In the genomic region with DNA sequence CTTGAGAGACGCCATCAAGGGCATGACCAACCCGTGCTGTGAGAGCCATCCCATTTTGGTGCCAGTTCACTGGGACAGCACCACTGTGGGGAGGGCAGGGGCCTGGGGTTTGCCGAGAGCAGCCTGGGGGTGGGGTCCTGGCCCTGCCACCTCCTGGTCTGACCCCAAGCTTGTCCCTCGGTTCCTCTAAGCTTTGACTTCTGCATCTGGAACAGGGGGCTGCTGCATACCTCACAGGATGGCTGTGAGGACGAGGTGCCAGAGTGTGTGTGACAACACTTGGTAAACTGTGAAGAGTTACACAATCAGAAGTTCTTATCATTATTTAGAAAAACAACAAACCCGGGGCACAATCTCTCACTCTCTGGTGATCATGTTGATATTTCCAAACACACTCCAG, we compare ENCODE assay signal across 16 cellular contexts.
DNase-seq lines count a peak whose midpoint lies in the region; ATAC-seq and TF ChIP-seq lines count a peak whose summit lies in the region.
"Had no signal": no experiment of that assay in that cellular context is flagged by ENCODE, and none has a peak within 500 bp of the region (broad histone marks: within the 10 kb centered on the region; RNA-seq: fewer than 3 reads in every experiment).

No MANE protein-coding gene starts in this region.

- H3K4me3 Mint-ChIP-seq in natural killer cell treated with Interleukin-12 subunit alpha and Interleukin-12 subunit beta and Interleukin-15 and Interleukin-18, amount 100 ng/mL, for 72 hours: no peak overlapping the region
- H3K4me3 Mint-ChIP-seq: CD4-positive, alpha-beta memory T cell; HFFc6 had no signal

- no peak overlapping the region for H2BK15ac ChIP-seq in mesendoderm (replicated peaks; ENCODE audit: low read depth)

- no CpG with 5 or more reads among the region's 6 CpGs for WGBS in mesendoderm (ENCODE audit: extremely low coverage, insufficient coverage, low lambda C conversion rate)
- 17 to 42% (median 37%) methylated on average over 3 to 6 of the region's 6 CpGs for WGBS in spleen, 5 donors

- no peak overlapping the region for H4K5ac ChIP-seq in mesendoderm (ENCODE audit: low read length)

- H3K27me3 ChIP-seq in mesendoderm (ENCODE audit: insufficient read depth, low read length, poor library complexity): no peaks in the 10 kb centered on the region
- H3K27me3 ChIP-seq in spleen (replicated peaks in 1 of 7): peaks cover 0 to 52% (median 0%) of the 10 kb centered on the region in 7 donors
- peaks cover 0 to 20% of the 10 kb centered on the region in 2 donors for H3K27me3 ChIP-seq in left lung

- H3K23ac ChIP-seq in mesendoderm (ENCODE audit: low read length): no peak overlapping the region

- H4K8ac ChIP-seq in mesendoderm (ENCODE audit: low read depth, low read length): no peak overlapping the region

- DNase-seq in left lobe of liver (ENCODE audit: low spot score): no peak
- peak; percentile 58 for DNase-seq in mesendoderm
- DNase-seq in natural killer cell treated with Interleukin-12 subunit alpha and Interleukin-12 subunit beta and Interleukin-15 and Interleukin-18, amount 100 ng/mL, for 72 hours (ENCODE audit: low spot score): no peak
- DNase-seq in spleen: peak; percentile 47
- no peak for DNase-seq in left lung
- DNase-seq in T-helper 1 cell: no peak
- DNase-seq: C1 segment of cervical spinal cord; Calu3; CD4-positive, alpha-beta memory T cell; COR-L47; DMS53; DMS79 treated with DMSO at 0.1 percent for 48 hours; GF-D8; GOT3; HFFc6 had no signal

- H3K4ac ChIP-seq in mesendoderm (ENCODE audit: low read depth, low read length): no peak overlapping the region

- H3K4me1 ChIP-seq in mesendoderm (ENCODE audit: control insufficient read depth, low read depth, low read length): no peaks in the 10 kb centered on the region
- H3K4me1 ChIP-seq in spleen: no peaks in the 10 kb centered on the region
- H3K4me1 ChIP-seq in left lung: no peaks in the 10 kb centered on the region
- H3K4me1 ChIP-seq: HAP-1 had no signal

- ATAC-seq in left lobe of liver (peak; percentile 42), left lung (no peak)
- ATAC-seq in natural killer cell treated with Interleukin-12 subunit alpha and Interleukin-12 subunit beta and Interleukin-15 and Interleukin-18, amount 100 ng/mL, for 72 hours: peak; percentile 52 to 57

- H3K9me3 ChIP-seq in spleen (peaks cover 0 to 16% (median 9%) of the 10 kb centered on the region in 8 donors), left lung (peaks cover 0 to 9% of the 10 kb centered on the region in 2 donors)
- H3K9me3 ChIP-seq: HAP-1 had no signal

- no peak overlapping the region for H3K27ac Mint-ChIP-seq in natural killer cell treated with Interleukin-12 subunit alpha and Interleukin-12 subunit beta and Interleukin-15 and Interleukin-18, amount 100 ng/mL, for 72 hours
- H3K27ac Mint-ChIP-seq: CD4-positive, alpha-beta memory T cell; HFFc6 had no signal

- H3K56ac ChIP-seq in mesendoderm (ENCODE audit: low read length): no peak overlapping the region

- no peak overlapping the region for H3K27ac ChIP-seq in mesendoderm (ENCODE audit: low read depth, low read length)
- no peak overlapping the region for H3K27ac ChIP-seq in spleen
- H3K27ac ChIP-seq in left lung: no peak overlapping the region

- H3K4me2 ChIP-seq in mesendoderm (ENCODE audit: low read length): no peak overlapping the region

- H3K4me3 ChIP-seq in mesendoderm (ENCODE audit: low read length) (no peak overlapping the region), spleen (no peak overlapping the region), left lung (no peak overlapping the region)
- H3K4me3 ChIP-seq: HAP-1 had no signal

- H2BK120ac ChIP-seq in mesendoderm (ENCODE audit: low read depth, low read length): no peak overlapping the region

- H2AK5ac ChIP-seq in mesendoderm (ENCODE audit: low read length): no peak overlapping the region

- H3K36me3 ChIP-seq in mesendoderm (ENCODE audit: control insufficient read depth, insufficient read depth, low read length) (no peaks in the 10 kb centered on the region), spleen (no peaks in the 10 kb centered on the region), left lung (no peaks in the 10 kb centered on the region)
- H3K36me3 ChIP-seq: HAP-1 had no signal

- H3K36me3 Mint-ChIP-seq in natural killer cell treated with Interleukin-12 subunit alpha and Interleukin-12 subunit beta and Interleukin-15 and Interleukin-18, amount 100 ng/mL, for 72 hours: no peaks in the 10 kb centered on the region
- H3K36me3 Mint-ChIP-seq: CD4-positive, alpha-beta memory T cell had no signal

- TF ChIP-seq CTCF in spleen (IDR thresholded peaks at IDR 0.05 in 8 of 11, conservative IDR thresholded peaks at IDR 0.05 in 3 of 11): no peak
- TF ChIP-seq CTCF in left lung (IDR thresholded peaks at IDR 0.05): no peak

- no peaks in the 10 kb centered on the region for H3K79me2 ChIP-seq in mesendoderm (ENCODE audit: control insufficient read depth, insufficient read depth, low read length)

- peaks cover 10 to 12% of the 10 kb centered on the region in 2 donors for H3K4me1 Mint-ChIP-seq in natural killer cell treated with Interleukin-12 subunit alpha and Interleukin-12 subunit beta and Interleukin-15 and Interleukin-18, amount 100 ng/mL, for 72 hours (ENCODE audit: low read depth in 2 of 2)
- H3K4me1 Mint-ChIP-seq: CD4-positive, alpha-beta memory T cell had no signal

- intact Hi-C loops in spleen (cut with DNase I; ENCODE audit: low total_unique reads) (no loop called here), left lung (cut with DNase I) (no loop called here)

- no peak overlapping the region for H2BK5ac ChIP-seq in mesendoderm (ENCODE audit: low read length)

- H3K9ac ChIP-seq in mesendoderm (ENCODE audit: low read length): no peak overlapping the region

- TF ChIP-seq POLR2A in spleen (IDR thresholded peaks at IDR 0.05): no peak

- H3K18ac ChIP-seq in mesendoderm (ENCODE audit: low read length): no peak overlapping the region

- H3K79me1 ChIP-seq in mesendoderm (ENCODE audit: low read length): no peaks in the 10 kb centered on the region

- peaks cover 21 to 28% of the 10 kb centered on the region in 2 donors for H3K27me3 Mint-ChIP-seq in natural killer cell treated with Interleukin-12 subunit alpha and Interleukin-12 subunit beta and Interleukin-15 and Interleukin-18, amount 100 ng/mL, for 72 hours

- no peaks in the 10 kb centered on the region for H3K9me3 Mint-ChIP-seq in natural killer cell treated with Interleukin-12 subunit alpha and Interleukin-12 subunit beta and Interleukin-15 and Interleukin-18, amount 100 ng/mL, for 72 hours
- H3K9me3 Mint-ChIP-seq: HFFc6 had no signal

Comparison
In these comparisons a context has a peak if more than half of its experiments do, and no peak if none do; other contexts are left out.
1. DNase-seq: peak in mesendoderm (single experiment) and spleen (single experiment); none in left lobe of liver (single experiment), natural killer cell treated with Interleukin-12 subunit alpha and Interleukin-12 subunit beta and Interleukin-15 and Interleukin-18, amount 100 ng/mL, for 72 hours (single experiment), left lung (0 of 2) and T-helper 1 cell (0 of 5).